In genomic region chr3:45067486-45067885, GRCh38 we compare ENCODE assay signal across 25 cellular contexts. TPM values are rescaled to one million over a fixed set of nuclear protein-coding genes. Genes with fewer than 3 reads are reported as not detected.
"Had no signal": no experiment of that assay in that cellular context is flagged by ENCODE, and none has a peak within 500 bp of the region (broad histone marks: within the 10 kb centered on the region; RNA-seq: fewer than 3 reads in every experiment).

No MANE protein-coding gene starts in this region.

- H3K36me3 Mint-ChIP-seq: mesothelial cell of epicardium; naive B cell; stimulated activated naive B cell treated with anti-CD40 and anti-IgM and Interleukin-4, amounts not matched to agents 10 μg/mL and 1 μg/mL and 100 μg/mL, for 72 hours had no signal

- H3K9ac ChIP-seq: parathyroid adenoma had no signal

- H3K27me3 ChIP-seq: esophagus squamous epithelium, hepatocyte, right lobe of liver, spleen, stomach had no signal

- H3K4me3 ChIP-seq: esophagus squamous epithelium, hepatocyte, psoas muscle, right lobe of liver, spleen, stomach, thoracic aorta had no signal

- H3K4me3 Mint-ChIP-seq: central memory CD8-positive, alpha-beta T cell; mesothelial cell of epicardium; nephron; stimulated activated naive B cell treated with anti-CD40 and anti-IgM and Interleukin-4, amounts not matched to agents 10 μg/mL and 1 μg/mL and 100 μg/mL, for 72 hours had no signal

- H3K9me3 Mint-ChIP-seq: central memory CD8-positive, alpha-beta T cell; mesothelial cell of epicardium; nephron; stimulated activated naive B cell treated with anti-CD40 and anti-IgM and Interleukin-4, amounts not matched to agents 10 μg/mL and 1 μg/mL and 100 μg/mL, for 72 hours had no signal

- H3K79me2 ChIP-seq: hepatocyte, parathyroid adenoma had no signal

- H3K4me1 Mint-ChIP-seq: nephron had no signal

- H3K27ac ChIP-seq: esophagus squamous epithelium, hepatocyte, parathyroid adenoma, psoas muscle, right lobe of liver, spleen, stomach, thoracic aorta had no signal

- DNase-seq: esophagus squamous epithelium; foreskin melanocyte; head of caudate nucleus; mammary epithelial cell; naive B cell; psoas muscle; retina; right lobe of liver; spleen; stimulated activated CD4-positive, alpha-beta T cell treated with anti-CD3 and anti-CD28 coated beads, Interleukin-15, amount 100 ng/mL, for 24 hours; stimulated activated CD4-positive, alpha-beta T cell treated with anti-CD3 and anti-CD28 coated beads, Interleukin-1b, Interleukin-23, amount 100 ng/mL, for 48 hours; stimulated activated CD4-positive, alpha-beta T cell treated with anti-CD3 and anti-CD28 coated beads, Interleukin-4, amount 100 ng/mL, for 4 hours; stimulated activated naive B cell treated with anti-CD40 and anti-IgM and Interleukin-4, amounts not matched to agents 10 μg/mL and 1 μg/mL and 100 μg/mL, for 72 hours; stomach; substantia nigra; trophoblast cell had no signal

- H3K27ac Mint-ChIP-seq: mesothelial cell of epicardium; nephron; stimulated activated naive B cell treated with anti-CD40 and anti-IgM and Interleukin-4, amounts not matched to agents 10 μg/mL and 1 μg/mL and 100 μg/mL, for 72 hours had no signal

- H2AFZ ChIP-seq: hepatocyte, parathyroid adenoma had no signal

- H3K4me1 ChIP-seq: parathyroid adenoma, right lobe of liver had no signal

- H3K9me3 ChIP-seq: esophagus squamous epithelium, psoas muscle, right lobe of liver, stomach, thoracic aorta had no signal

- H3K4me2 ChIP-seq: hepatocyte had no signal

- ATAC-seq: left lobe of liver; psoas muscle; right lobe of liver; stimulated activated naive B cell treated with anti-CD40 and anti-IgM and Interleukin-4, amounts not matched to agents 10 μg/mL and 1 μg/mL and 100 μg/mL, for 72 hours had no signal

- H3K36me3 ChIP-seq: esophagus squamous epithelium, right lobe of liver, spleen, stomach, thoracic aorta had no signal

RNA-seq across cellular contexts. Expression of gene CLEC3B, which starts 41.4 kb away (rescaled TPM):
- total RNA-seq: epithelial cell of proximal tubule, kidney epithelial cell had no signal
